8 cellular contexts compared by ENCODE assay signal in genomic region chr4:70994069-70994366, GRCh38. TPM values are rescaled to one million over a fixed set of nuclear protein-coding genes. Genes with fewer than 3 reads are reported as not detected.
DNase-seq lines count a peak whose midpoint lies in the region; ATAC-seq and TF ChIP-seq lines count a peak whose summit lies in the region.

No MANE protein-coding gene starts in this region.

- no peaks in the 10 kb centered on the region for H3F3A ChIP-seq in OCI-LY1 (ENCODE audit: insufficient read depth, low read length)

- no peak for TF ChIP-seq POLR2A in ovary (IDR thresholded peaks at IDR 0.05)

- H2AFZ ChIP-seq in OCI-LY1 (ENCODE audit: low read length): no peak overlapping the region

- H3K9ac ChIP-seq in OCI-LY1 (ENCODE audit: low read length) (peak overlapping the region; percentile 94), endodermal cell (ENCODE audit: extremely low read depth, low read length, poor library complexity, severe bottlenecking) (peak overlapping the region; percentile 86)

- H3K4me1 ChIP-seq in OCI-LY1 (ENCODE audit: insufficient read depth, low read length, severe bottlenecking): peaks cover 47% of the 10 kb centered on the region
- H3K4me1 ChIP-seq in endodermal cell (ENCODE audit: control insufficient read depth, insufficient read depth, low read length): no peaks in the 10 kb centered on the region
- peaks cover 4% of the 10 kb centered on the region for H3K4me1 ChIP-seq in ovary (ENCODE audit: insufficient read depth)

- TF ChIP-seq CTCF in Calu3 (IDR thresholded peaks at IDR 0.05; ENCODE audit: unreplicated experiment) (no peak), OCI-LY1 (IDR thresholded peaks at IDR 0.05; ENCODE audit: low read length) (no peak), endodermal cell (conservative IDR thresholded peaks at IDR 0.05) (no peak), ovary (IDR thresholded peaks at IDR 0.05) (no peak)

- peak overlapping the region; percentile 73 for H3K4me2 ChIP-seq in OCI-LY1 (ENCODE audit: low read length)

- H3K36me3 ChIP-seq in OCI-LY1 (ENCODE audit: insufficient read depth, low read length): peaks cover 48% of the 10 kb centered on the region
- peaks cover 16% of the 10 kb centered on the region for H3K36me3 ChIP-seq in endodermal cell (ENCODE audit: control insufficient read depth, insufficient read depth, low read length)
- H3K36me3 ChIP-seq in ovary: no peaks in the 10 kb centered on the region

- H4K20me1 ChIP-seq in OCI-LY1 (ENCODE audit: insufficient read depth, low read length): no peaks in the 10 kb centered on the region

- H3K9me2 ChIP-seq in OCI-LY1 (ENCODE audit: low read depth, low read length): no peaks in the 10 kb centered on the region

- no peak for TF ChIP-seq EP300 in ovary (IDR thresholded peaks at IDR 0.05)

- H3K9me3 Mint-ChIP-seq in Calu3 (ENCODE audit: low read depth, unreplicated experiment): no peaks in the 10 kb centered on the region
- H3K9me3 Mint-ChIP-seq in endodermal cell: peaks cover 7% of the 10 kb centered on the region

- CTCF ChIA-PET in Calu3 (lab: Charles Lee): interaction anchor here (1.3 to 1.6 kb wide), 2 partner anchors 16 to 151 kb away, joined by 3 read pairs; no protein-coding TSS in a partner anchor

- no peaks in the 10 kb centered on the region for H3K27me3 Mint-ChIP-seq in Calu3 (ENCODE audit: unreplicated experiment)
- H3K27me3 Mint-ChIP-seq in endodermal cell (ENCODE audit: insufficient read depth): no peaks in the 10 kb centered on the region

- BruUV-seq in Calu3 (replicated peaks; lab: Mats Ljungman, UMichigan): no TSS peak

- ATAC-seq in GM21390 (IDR thresholded peaks at IDR 0.05; ENCODE audit: unreplicated experiment) (no peak), HG03045 (IDR thresholded peaks at IDR 0.05; ENCODE audit: unreplicated experiment) (no peak)

- peaks cover 54% of the 10 kb centered on the region for H3K79me2 ChIP-seq in OCI-LY1 (ENCODE audit: insufficient read depth, low read length)

- H3K36me3 Mint-ChIP-seq in Calu3 (ENCODE audit: insufficient read depth, unreplicated experiment) (peaks cover 21% of the 10 kb centered on the region), endodermal cell (ENCODE audit: low read depth) (peaks cover 17% of the 10 kb centered on the region)

- 4 to 14% methylated on average over 1 to 10 of the region's 11 CpGs for WGBS in endodermal cell (ENCODE audit: insufficient coverage in 1 of 2, insufficient read length in 1 of 2), 2 experiments
- 1 to 3% (median 2%) methylated on average over 11 of the region's 11 CpGs for WGBS in ovary, 3 donors

- peak overlapping the region; percentile 68 for H3K27ac Mint-ChIP-seq in Calu3 (ENCODE audit: unreplicated experiment)
- peak overlapping the region; percentile 94 for H3K27ac Mint-ChIP-seq in endodermal cell

- intact Hi-C loops in Calu3 (cut with micrococcal nuclease; ENCODE audit: unreplicated experiment) (no loop called here), ovary (cut with DNase I) (loop anchor here in 3 of 4 donors (5.0 to 10.0 kb wide), 3 partner anchors 89 to 159 kb away; partner anchors contain the start of genes GRSF1 (in 3 of the 3) and MOB1B (in 1 of the 3))

- H3K27ac ChIP-seq in OCI-LY1 (ENCODE audit: low read depth, low read length, poor library complexity, severe bottlenecking) (peak overlapping the region; percentile 90), endodermal cell (ENCODE audit: low read depth, low read length) (peak overlapping the region; percentile 85), ovary (peak overlapping the region; percentile 13 to 79)

- peaks cover 28% of the 10 kb centered on the region for H3K4me1 Mint-ChIP-seq in Calu3 (ENCODE audit: low read depth, unreplicated experiment)
- peaks cover 27% of the 10 kb centered on the region for H3K4me1 Mint-ChIP-seq in endodermal cell

- H3K9me3 ChIP-seq in OCI-LY1 (ENCODE audit: low read length) (no peaks in the 10 kb centered on the region), endodermal cell (ENCODE audit: control insufficient read depth, low read length) (peaks cover 5% of the 10 kb centered on the region), ovary (no peaks in the 10 kb centered on the region)

- H3K4me3 Mint-ChIP-seq in Calu3 (ENCODE audit: low read depth, unreplicated experiment) (peak overlapping the region; percentile 78), endodermal cell (peak overlapping the region; percentile 88)

- H3K4me3 ChIP-seq in OCI-LY1 (ENCODE audit: low read depth, low read length, poor library complexity, severe bottlenecking) (peak overlapping the region; percentile 92), endodermal cell (ENCODE audit: low read length) (peak overlapping the region; percentile 89), ovary (peak overlapping the region; percentile 83)

- H3K27me3 ChIP-seq in OCI-LY1 (ENCODE audit: insufficient read depth, low read length): no peaks in the 10 kb centered on the region
- no peaks in the 10 kb centered on the region for H3K27me3 ChIP-seq in endodermal cell (ENCODE audit: control insufficient read depth, insufficient read depth, low read length, poor library complexity, severe bottlenecking)
- H3K27me3 ChIP-seq in ovary: no peaks in the 10 kb centered on the region

- DNase-seq in Calu3 (peak; percentile 7), endodermal cell (no peak), ovary (no peak), middle frontal gyrus (ENCODE audit: extremely low spot score, low spot score) (no peak)
- no peak for DNase-seq in central memory CD4-positive, alpha-beta T cell

RNA-seq across cellular contexts. Expression of gene DCK, which starts 0.6 kb away (rescaled TPM):
- total RNA-seq in Calu3 (2022) (12.9 and 13.5 TPM in 2 replicates), endodermal cell (10 to 100 TPM; 15.3 to 26.1 TPM), ovary (10 to 100 TPM in 3 of 7 donors, 1 to 10 TPM in 4; 5.5 to 12.2 (median 10.0) TPM)
- 38.0 TPM for polyA plus RNA-seq in endodermal cell (2013, experiment 1 of 2)
- polyA plus RNA-seq in endodermal cell (2013, experiment 2 of 2): 41.7 TPM
- 10 to 100 TPM in 1 of 2 donors, 1 to 10 TPM in 1; 9.1 to 12.8 TPM for polyA plus RNA-seq in ovary
